Comparison of ENCODE assay signal across 8 cellular contexts in genomic region chr20:5119143-5119434, GRCh38. TPM values are rescaled to one million over a fixed set of nuclear protein-coding genes. Genes with fewer than 3 reads are reported as not detected.
DNase-seq lines count a peak whose midpoint lies in the region; ATAC-seq and TF ChIP-seq lines count a peak whose summit lies in the region.

No MANE protein-coding gene starts in this region.

- no peaks in the 10 kb centered on the region for H3K9me2 ChIP-seq in MM.1S (replicated peaks; ENCODE audit: insufficient read depth, low read length)
- H3K9me2 ChIP-seq in neural cell (ENCODE audit: insufficient read depth, low read length): no peaks in the 10 kb centered on the region

- DNase-seq in MM.1S (no peak), cerebellar cortex (ENCODE audit: low spot score) (no peak), NCI-H187 (lab: John Stamatoyannopoulos, UW) (no peak)
- no peak for DNase-seq in effector memory CD4-positive, alpha-beta T cell

- H3K4me3 ChIP-seq in BLaER1 treated with 17β-estradiol and CSF1 and Interleukin-3, amounts not matched to agents 10 nM and 100 nM: peak overlapping the region; percentile 75 to 97 (median 90)
- H3K4me3 ChIP-seq in MM.1S (ENCODE audit: low read length) (peak overlapping the region; percentile 98), neural cell (ENCODE audit: low read length) (peak overlapping the region; percentile 85)
- H3K4me3 ChIP-seq in effector memory CD4-positive, alpha-beta T cell (ENCODE audit: insufficient read depth, low read depth, low read length, poor library complexity, severe bottlenecking): peak overlapping the region; percentile 88

- H3K9me3 ChIP-seq in BLaER1 treated with 17β-estradiol and CSF1 and Interleukin-3, amounts not matched to agents 10 nM and 100 nM (replicated peaks in 1 of 11): no peaks in the 10 kb centered on the region
- H3K9me3 ChIP-seq in MM.1S (replicated peaks; ENCODE audit: insufficient read depth, low read length) (no peaks in the 10 kb centered on the region), neural cell (ENCODE audit: low read length) (no peaks in the 10 kb centered on the region)
- H3K9me3 ChIP-seq in effector memory CD4-positive, alpha-beta T cell (ENCODE audit: control insufficient read depth, low read length): no peaks in the 10 kb centered on the region

- no peaks in the 10 kb centered on the region for H3K27me3 ChIP-seq in BLaER1 treated with 17β-estradiol and CSF1 and Interleukin-3, amounts not matched to agents 10 nM and 100 nM
- H3K27me3 ChIP-seq in MM.1S (replicated peaks; ENCODE audit: insufficient read depth, low read length) (no peaks in the 10 kb centered on the region), neural cell (ENCODE audit: insufficient read depth, low read depth, low read length) (no peaks in the 10 kb centered on the region)
- H3K27me3 ChIP-seq in effector memory CD4-positive, alpha-beta T cell (replicated peaks; ENCODE audit: control insufficient read depth, insufficient read depth, low read length, poor library complexity, severe bottlenecking): no peaks in the 10 kb centered on the region

- peaks cover 27 to 54% (median 43%) of the 10 kb centered on the region in 10 experiments for H3K4me1 ChIP-seq in BLaER1 treated with 17β-estradiol and CSF1 and Interleukin-3, amounts not matched to agents 10 nM and 100 nM
- peaks cover 35% of the 10 kb centered on the region for H3K4me1 ChIP-seq in MM.1S (ENCODE audit: low read length)
- peaks cover 11% of the 10 kb centered on the region for H3K4me1 ChIP-seq in effector memory CD4-positive, alpha-beta T cell (ENCODE audit: control insufficient read depth, insufficient read depth, low read length, poor library complexity, severe bottlenecking)

- H3F3A ChIP-seq in MM.1S (ENCODE audit: insufficient read depth, low read length) (peaks cover 55% of the 10 kb centered on the region), neural cell (ENCODE audit: insufficient read depth, low read length, poor library complexity, severe bottlenecking) (no peaks in the 10 kb centered on the region)

- H4K20me1 ChIP-seq in BLaER1 treated with 17β-estradiol and CSF1 and Interleukin-3, amounts not matched to agents 10 nM and 100 nM: peaks cover 15 to 56% (median 44%) of the 10 kb centered on the region in 11 experiments; a peak in 21 of 22 replicates
- H4K20me1 ChIP-seq in MM.1S (ENCODE audit: insufficient read depth, low read length) (peaks cover 15% of the 10 kb centered on the region), neural cell (ENCODE audit: insufficient read depth) (peaks cover 9% of the 10 kb centered on the region)

- H3K27ac ChIP-seq in BLaER1 treated with 17β-estradiol and CSF1 and Interleukin-3, amounts not matched to agents 10 nM and 100 nM: peak overlapping the region in 10 of 11 experiments; percentile 37 to 95 (median 92); a peak in 19 of 22 replicates
- peak overlapping the region; percentile 97 for H3K27ac ChIP-seq in MM.1S (ENCODE audit: low read length)
- peak overlapping the region; percentile 77 for H3K27ac ChIP-seq in effector memory CD4-positive, alpha-beta T cell (ENCODE audit: insufficient read depth, low read length, poor library complexity, severe bottlenecking)
- no peak overlapping the region for H3K27ac ChIP-seq in neural cell (ENCODE audit: low read length)

- H2AFZ ChIP-seq in MM.1S (ENCODE audit: low read length) (no peak overlapping the region), neural cell (ENCODE audit: low read depth, low read length) (no peak overlapping the region)

- peaks cover 36 to 48% (median 46%) of the 10 kb centered on the region in 11 experiments for H3K36me3 ChIP-seq in BLaER1 treated with 17β-estradiol and CSF1 and Interleukin-3, amounts not matched to agents 10 nM and 100 nM
- peaks cover 9% of the 10 kb centered on the region; the same call in 1 of the 2 replicates for H3K36me3 ChIP-seq in MM.1S (replicated peaks; ENCODE audit: insufficient read depth, low read length)
- H3K36me3 ChIP-seq in effector memory CD4-positive, alpha-beta T cell (ENCODE audit: control insufficient read depth, insufficient read depth, low read length): peaks cover 25% of the 10 kb centered on the region
- H3K36me3 ChIP-seq in neural cell (ENCODE audit: insufficient read depth, low read length): no peaks in the 10 kb centered on the region

- TF ChIP-seq CTCF in MM.1S (IDR thresholded peaks at IDR 0.05; ENCODE audit: low read length) (no peak), neural cell (IDR thresholded peaks at IDR 0.05; ENCODE audit: poor library complexity, severe bottlenecking) (no peak)

- no peak for TF ChIP-seq RAD21 in neural cell (conservative IDR thresholded peaks at IDR 0.05)

- H3K9ac ChIP-seq in BLaER1 treated with 17β-estradiol and CSF1 and Interleukin-3, amounts not matched to agents 10 nM and 100 nM: peak overlapping the region; percentile 69 to 95 (median 92)
- H3K9ac ChIP-seq in MM.1S (ENCODE audit: low read length): peak overlapping the region; percentile 97
- peak overlapping the region; percentile 11 for H3K9ac ChIP-seq in neural cell (ENCODE audit: low read length)

- H3K79me2 ChIP-seq in MM.1S (ENCODE audit: low read length) (peaks cover 55% of the 10 kb centered on the region), neural cell (replicated peaks; ENCODE audit: insufficient read depth, low read length) (peaks cover 29% of the 10 kb centered on the region)

- no peak for ATAC-seq in GM21360 (IDR thresholded peaks at IDR 0.05; ENCODE audit: unreplicated experiment)
- ATAC-seq in HG03571 (IDR thresholded peaks at IDR 0.05; ENCODE audit: unreplicated experiment): no peak

- no peak for TF ChIP-seq EP300 in neural cell (conservative IDR thresholded peaks at IDR 0.05; ENCODE audit: poor library complexity, severe bottlenecking)

- H3K4me2 ChIP-seq in BLaER1 treated with 17β-estradiol and CSF1 and Interleukin-3, amounts not matched to agents 10 nM and 100 nM: peak overlapping the region; percentile 86 to 97 (median 94)
- peak overlapping the region; percentile 91 for H3K4me2 ChIP-seq in MM.1S (ENCODE audit: low read depth, low read length)
- H3K4me2 ChIP-seq in neural cell (ENCODE audit: low read length): peak overlapping the region; percentile 93

TF ChIP-seq in neural cell, 6 proteins besides CTCF, POLR2A, EP300 and RAD21:
- TF ChIP-seq MXI1 (conservative IDR thresholded peaks at IDR 0.05; ENCODE audit: poor library complexity, severe bottlenecking): no peak
- TF ChIP-seq REST (IDR thresholded peaks at IDR 0.05; ENCODE audit: borderline replicate concordance): no peak
- no peak for TF ChIP-seq SMC3 (conservative IDR thresholded peaks at IDR 0.05; ENCODE audit: poor library complexity)
- TF ChIP-seq EZH2 (IDR thresholded peaks at IDR 0.05; ENCODE audit: borderline replicate concordance, insufficient read depth, low read length, poor library complexity, severe bottlenecking): no peak
- no peak for TF ChIP-seq POLR2AphosphoS5 (IDR thresholded peaks at IDR 0.05)
- no peak for TF ChIP-seq TAF1 (IDR thresholded peaks at IDR 0.05; ENCODE audit: low read depth)

RNA-seq across cellular contexts. Expression of gene PCNA, which starts 0.7 kb away (rescaled TPM):
- 149 and 165 TPM in 2 replicates for polyA plus RNA-seq in neural cell
- 65.0 and 66.6 TPM in 2 replicates for polyA minus RNA-seq in neural cell

RNA-seq across cellular contexts. Expression of gene TMEM230, which starts 6.2 kb away (rescaled TPM):
- 78.0 and 81.6 TPM in 2 replicates for polyA plus RNA-seq in neural cell
- 48.7 and 54.8 TPM in 2 replicates for polyA minus RNA-seq in neural cell

RNA-seq across cellular contexts. Expression of gene CDS2, which starts 7.7 kb away (rescaled TPM):
- polyA plus RNA-seq in neural cell: 66.7 and 70.8 TPM in 2 replicates
- polyA minus RNA-seq in neural cell: 160 and 176 TPM in 2 replicates

Comparison
In these comparisons a context has a peak if more than half of its experiments do, and no peak if none do; other contexts are left out.
1. H3K9ac ChIP-seq: peak in every context shown above with its lines; median percentile 97 in MM.1S; 92 in BLaER1 treated with 17β-estradiol and CSF1 and Interleukin-3, amounts not matched to agents 10 nM and 100 nM; 11 in neural cell.